ENCODE assay signal across 19 cellular contexts in genomic region chr11:109432105-109432504, GRCh38. TPM values are rescaled to one million over a fixed set of nuclear protein-coding genes. Genes with fewer than 3 reads are reported as not detected.
"Had no signal": no experiment of that assay in that cellular context is flagged by ENCODE, and none has a peak within 500 bp of the region (broad histone marks: within the 10 kb centered on the region; RNA-seq: fewer than 3 reads in every experiment).

No MANE protein-coding gene starts in this region.

- ATAC-seq: activated naive CD4-positive, alpha-beta T cell treated with anti-CD3 and anti-CD28 coated beads, Interleukin-2, amount 50 U/mL, for 72 hours; activated T-cell treated with anti-CD3 and anti-CD28 coated beads, Interleukin-2, amount 50 U/mL, for 72 hours; naive thymus-derived CD8-positive, alpha-beta T cell; stimulated activated effector memory CD8-positive, alpha-beta T cell treated with anti-CD3 and anti-CD28 coated beads, Interleukin-12 subunit alpha, Interleukin-12 subunit beta, amount 100 ng/mL, for 72 hours; upper lobe of right lung had no signal

- H3K4me1 ChIP-seq: upper lobe of right lung had no signal

- H3K27ac ChIP-seq: brain microvascular endothelial cell, coronary artery, thoracic aorta, upper lobe of right lung had no signal

- H3K4me3 ChIP-seq: coronary artery, thoracic aorta, upper lobe of right lung had no signal

- DNase-seq: activated CD4-positive, alpha-beta T cell treated with anti-CD3 and anti-CD28 coated beads, Interleukin-2, amount 10 ng/mL, durations not matched to agents 7 days and 5 days; activated CD8-positive, alpha-beta memory T cell treated with anti-CD3 and anti-CD28 coated beads, Interleukin-2, amount 50 U/mL, for 48 hours; activated gamma-delta T cell; activated T-cell treated with anti-CD3 and anti-CD28 coated beads, Interleukin-2, amount 50 U/mL, for 72 hours; amniotic stem cell; brain microvascular endothelial cell; effector CD8-positive, alpha-beta T cell; hippocampal formation; mesenchymal stem cell; naive thymus-derived CD8-positive, alpha-beta T cell; upper lobe of right lung had no signal

- H3K36me3 ChIP-seq: brain microvascular endothelial cell, thoracic aorta, upper lobe of right lung had no signal

- H3K27me3 ChIP-seq: brain microvascular endothelial cell, upper lobe of right lung had no signal

- H3K9me3 ChIP-seq: thoracic aorta, upper lobe of right lung had no signal

RNA-seq across cellular contexts. Expression of gene C11orf87, which starts 10.1 kb away (rescaled TPM):
- total RNA-seq: activated CD4-positive, alpha-beta T cell treated with anti-CD3 and anti-CD28 coated beads, Interleukin-2, amount 10 ng/mL, durations not matched to agents 7 days and 5 days; activated naive CD4-positive, alpha-beta T cell treated with anti-CD3 and anti-CD28 coated beads, Interleukin-2, amount 50 U/mL, for 72 hours; activated T-cell treated with anti-CD3 and anti-CD28 coated beads, Interleukin-2, amount 50 U/mL, for 72 hours; kidney epithelial cell; liver; mucosa of gallbladder; naive thymus-derived CD8-positive, alpha-beta T cell; renal cortical epithelial cell; thoracic aorta had no signal
- polyA plus RNA-seq: liver; naive thymus-derived CD8-positive, alpha-beta T cell had no signal
